Comparison of ENCODE assay signal across 21 cellular contexts in genomic region chr2:144088863-144089262, GRCh38.
DNase-seq lines count a peak whose midpoint lies in the region; TF ChIP-seq lines count a peak whose summit lies in the region.
"Had no signal": no experiment of that assay in that cellular context is flagged by ENCODE, and none has a peak within 500 bp of the region (broad histone marks: within the 10 kb centered on the region; RNA-seq: fewer than 3 reads in every experiment).

No MANE protein-coding gene starts in this region.

- no peaks in the 10 kb centered on the region for H3K9me3 ChIP-seq in HEK293 (ENCODE audit: control insufficient read depth, insufficient read depth, low read depth, low read length)
- H3K9me3 ChIP-seq: BE2C, BLaER1 had no signal

- TF ChIP-seq CTCF in HEK293 (tag by site-specific recombination; IDR thresholded peaks at IDR 0.05): no peak
- TF ChIP-seq CTCF in nephron (IDR thresholded peaks at IDR 0.05; ENCODE audit: unreplicated experiment in 3 of 3): no peak

- no peaks in the 10 kb centered on the region for H3K4me1 ChIP-seq in HEK293 (ENCODE audit: control insufficient read depth, insufficient read depth, low read length)
- H3K4me1 ChIP-seq: BE2C, BLaER1 had no signal

- DNase-seq in GDM1 (lab: John Stamatoyannopoulos, UW): no peak
- no peak for DNase-seq in NCI-H2029 (lab: John Stamatoyannopoulos, UW)
- DNase-seq in NCI-H774 (lab: John Stamatoyannopoulos, UW): no peak
- DNase-seq: 8988T; ACHN; BE2C; C1 segment of cervical spinal cord; CD4-positive, alpha-beta memory T cell; CD4-positive, CD25-positive, alpha-beta regulatory T cell; CD8-positive, alpha-beta memory T cell; COR-L47; DMS 273 treated with DMSO at 0.1 percent for 48 hours; DMS153; DMS53; DMS79; DND-41 had no signal

- peaks cover 10% of the 10 kb centered on the region for H3K36me3 Mint-ChIP-seq in nephron (ENCODE audit: low read depth)
- H3K36me3 Mint-ChIP-seq: CD14-positive monocyte had no signal

- no peak overlapping the region for H3K4me3 ChIP-seq in HEK293 (ENCODE audit: low read depth, low read length)
- H3K4me3 ChIP-seq: BLaER1, GM12878 had no signal

- no peak overlapping the region for H3K4me3 Mint-ChIP-seq in nephron
- H3K4me3 Mint-ChIP-seq: CD14-positive monocyte; CD4-positive, alpha-beta memory T cell; CD4-positive, CD25-positive, alpha-beta regulatory T cell; CD8-positive, alpha-beta memory T cell had no signal

- peaks cover 8% of the 10 kb centered on the region for H3K9me3 Mint-ChIP-seq in nephron

- no peaks in the 10 kb centered on the region for H3K27me3 Mint-ChIP-seq in nephron (ENCODE audit: low read depth)
- H3K27me3 Mint-ChIP-seq: CD4-positive, alpha-beta memory T cell; CD4-positive, CD25-positive, alpha-beta regulatory T cell; CD8-positive, alpha-beta memory T cell had no signal

- H3K4me1 Mint-ChIP-seq in nephron: no peaks in the 10 kb centered on the region
- H3K4me1 Mint-ChIP-seq: CD4-positive, alpha-beta memory T cell; CD4-positive, CD25-positive, alpha-beta regulatory T cell had no signal

- POLR2A ChIA-PET in HEK293 (lab: Yijun Ruan, JAX): no interaction called here

- peak overlapping the region; percentile 46 to 78 (median 50) for H3K27ac Mint-ChIP-seq in nephron
- H3K27ac Mint-ChIP-seq: CD14-positive monocyte; CD4-positive, alpha-beta memory T cell; CD4-positive, CD25-positive, alpha-beta regulatory T cell; CD8-positive, alpha-beta memory T cell had no signal

- CTCF ChIA-PET in HEK293 (lab: Yijun Ruan, JAX): no interaction called here

- H3K36me3 ChIP-seq in HEK293 (ENCODE audit: control insufficient read depth in 2 of 2, insufficient read depth in 1 of 2, low read length in 2 of 2): no peaks in the 10 kb centered on the region
- H3K36me3 ChIP-seq: BE2C, BLaER1 had no signal

- H3K27ac ChIP-seq in HEK293 (ENCODE audit: extremely low read depth, low read depth, low read length): no peak overlapping the region
- H3K27ac ChIP-seq: BLaER1 had no signal

TF ChIP-seq in HEK293, 187 proteins besides CTCF, POLR2A, EP300 and RAD21:
- TF ChIP-seq, protein P1, sequence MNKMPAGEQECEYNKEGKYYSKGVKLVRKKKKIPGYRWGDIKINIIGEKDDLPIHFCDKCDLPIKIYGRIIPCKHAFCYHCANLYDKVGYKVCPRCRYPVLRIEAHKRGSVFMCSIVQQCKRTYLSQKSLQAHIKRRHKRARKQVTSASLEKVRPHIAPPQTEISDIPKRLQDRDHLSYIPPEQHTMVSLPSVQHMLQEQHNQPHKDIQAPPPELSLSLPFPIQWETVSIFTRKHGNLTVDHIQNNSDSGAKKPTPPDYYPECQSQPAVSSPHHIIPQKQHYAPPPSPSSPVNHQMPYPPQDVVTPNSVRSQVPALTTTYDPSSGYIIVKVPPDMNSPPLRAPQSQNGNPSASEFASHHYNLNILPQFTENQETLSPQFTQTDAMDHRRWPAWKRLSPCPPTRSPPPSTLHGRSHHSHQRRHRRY (tag by site-specific recombination; IDR thresholded peaks at IDR 0.05): no peak
- peak; percentile 93 for TF ChIP-seq SCRT1 (tag by site-specific recombination; IDR thresholded peaks at IDR 0.05; ENCODE audit: borderline replicate concordance)
- TF ChIP-seq HOXA7 (CRISPR knock-in tag; IDR thresholded peaks at IDR 0.05; ENCODE audit: borderline replicate concordance): no peak
- TF ChIP-seq SCRT2 (tag by site-specific recombination; IDR thresholded peaks at IDR 0.05): peak; percentile 91
- no peak for TF ChIP-seq ZNF248 (tag by site-specific recombination; IDR thresholded peaks at IDR 0.05)
- TF ChIP-seq ZBTB21 (tag by site-specific recombination; IDR thresholded peaks at IDR 0.05): no peak
